Comparison of ENCODE assay signal across 8 cellular contexts in genomic region chrX:45771560-45772340, GRCh38.
DNase-seq lines count a peak whose midpoint lies in the region; ATAC-seq and FAIRE-seq lines count a peak whose summit lies in the region.

No MANE protein-coding gene starts in this region.

- H3K79me2 ChIP-seq in mesendoderm (ENCODE audit: control insufficient read depth, insufficient read depth, low read length): peaks cover 16% of the 10 kb centered on the region

- H2BK5ac ChIP-seq in mesendoderm (ENCODE audit: low read length): no peak overlapping the region

- no peaks in the 10 kb centered on the region for H3K27me3 Mint-ChIP-seq in activated CD8-positive, alpha-beta T cell treated with anti-CD3 and anti-CD28 coated beads, Interleukin-2, amount 10 ng/mL, durations not matched to agents 7 days and 5 days (ENCODE audit: low read depth)

- H3K36me3 Mint-ChIP-seq in activated CD8-positive, alpha-beta T cell treated with anti-CD3 and anti-CD28 coated beads, Interleukin-2, amount 10 ng/mL, durations not matched to agents 7 days and 5 days (ENCODE audit: low read depth): peaks cover 22% of the 10 kb centered on the region

- H3K36me3 ChIP-seq in mesendoderm (ENCODE audit: control insufficient read depth, insufficient read depth, low read length): no peaks in the 10 kb centered on the region

- ATAC-seq in activated CD8-positive, alpha-beta T cell treated with anti-CD3 and anti-CD28 coated beads, Interleukin-2, amount 10 ng/mL, durations not matched to agents 7 days and 5 days: peak; percentile 68
- ATAC-seq in GM18520 (IDR thresholded peaks at IDR 0.05; ENCODE audit: unreplicated experiment): no peak

- WGBS in mesendoderm (ENCODE audit: extremely low coverage, insufficient coverage, low lambda C conversion rate): no CpG with 5 or more reads among the region's 7 CpGs

- no peaks in the 10 kb centered on the region for H3K79me1 ChIP-seq in mesendoderm (ENCODE audit: low read length)

- H2BK15ac ChIP-seq in mesendoderm (replicated peaks; ENCODE audit: low read depth): no peak overlapping the region

- no peak overlapping the region for H3K18ac ChIP-seq in mesendoderm (ENCODE audit: low read length)

- no peak overlapping the region for H3K4me2 ChIP-seq in mesendoderm (ENCODE audit: low read length)

- H3K4me1 Mint-ChIP-seq in activated CD8-positive, alpha-beta T cell treated with anti-CD3 and anti-CD28 coated beads, Interleukin-2, amount 10 ng/mL, durations not matched to agents 7 days and 5 days (ENCODE audit: low read depth): peaks cover 45% of the 10 kb centered on the region

- no peak overlapping the region for H3K9ac ChIP-seq in mesendoderm (ENCODE audit: low read length)

- POLR2A ChIA-PET in activated CD8-positive, alpha-beta T cell treated with anti-CD3 and anti-CD28 coated beads, Interleukin-2, amount 10 ng/mL, durations not matched to agents 7 days and 5 days (lab: Charles Lee): interaction anchor here (1.0 to 7.1 kb wide), 4 partner anchors 8 to 35 kb away, joined by 3 to 83 read pairs (median 8); no protein-coding TSS in a partner anchor

- peak; percentile 96 for FAIRE-seq in GM19239 (lab: Jason Lieb, UNC)

- H3K4me1 ChIP-seq in mesendoderm (ENCODE audit: control insufficient read depth, low read depth, low read length): no peaks in the 10 kb centered on the region

- H3K4me3 Mint-ChIP-seq in activated CD8-positive, alpha-beta T cell treated with anti-CD3 and anti-CD28 coated beads, Interleukin-2, amount 10 ng/mL, durations not matched to agents 7 days and 5 days: peak overlapping the region; percentile 85

- H4K5ac ChIP-seq in mesendoderm (ENCODE audit: low read length): no peak overlapping the region

- peak overlapping the region; percentile 37 for H3K4me3 ChIP-seq in Jurkat, Clone E6-1 (ENCODE audit: low read length)
- H3K4me3 ChIP-seq in skeletal muscle cell (ENCODE audit: low read depth, low read length): peak overlapping the region; percentile 58
- H3K4me3 ChIP-seq in mesendoderm (ENCODE audit: low read length): no peak overlapping the region

- peak overlapping the region; percentile 94 for H3K27ac Mint-ChIP-seq in activated CD8-positive, alpha-beta T cell treated with anti-CD3 and anti-CD28 coated beads, Interleukin-2, amount 10 ng/mL, durations not matched to agents 7 days and 5 days

- no peaks in the 10 kb centered on the region for H3K27me3 ChIP-seq in mesendoderm (ENCODE audit: insufficient read depth, low read length, poor library complexity)

- CTCF ChIA-PET in activated CD8-positive, alpha-beta T cell treated with anti-CD3 and anti-CD28 coated beads, Interleukin-2, amount 10 ng/mL, durations not matched to agents 7 days and 5 days (lab: Charles Lee): interaction anchor here (3.5 to 3.7 kb wide), 2 partner anchors 13 to 31 kb away, joined by 19 to 20 read pairs; no protein-coding TSS in a partner anchor

- no peak overlapping the region for H3K56ac ChIP-seq in mesendoderm (ENCODE audit: low read length)

- H3K9me3 Mint-ChIP-seq in activated CD8-positive, alpha-beta T cell treated with anti-CD3 and anti-CD28 coated beads, Interleukin-2, amount 10 ng/mL, durations not matched to agents 7 days and 5 days (ENCODE audit: insufficient read depth): no peaks in the 10 kb centered on the region

- no peak overlapping the region for H3K4ac ChIP-seq in mesendoderm (ENCODE audit: low read depth, low read length)

- no peak overlapping the region for H2BK120ac ChIP-seq in mesendoderm (ENCODE audit: low read depth, low read length)

- H3K23ac ChIP-seq in mesendoderm (ENCODE audit: low read length): no peak overlapping the region

- no peak overlapping the region for H4K8ac ChIP-seq in mesendoderm (ENCODE audit: low read depth, low read length)

- no peak overlapping the region for H3K27ac ChIP-seq in mesendoderm (ENCODE audit: low read depth, low read length)

- no peak overlapping the region for H2AK5ac ChIP-seq in mesendoderm (ENCODE audit: low read length)

- DNase-seq in GM19239 (ENCODE audit: insufficient read length, low spot score) (no peak), fibroblast of gingiva (ENCODE audit: low read depth) (peak; percentile 45), skeletal muscle cell (ENCODE audit: low read depth) (peak; percentile 36), SW 1271 (lab: John Stamatoyannopoulos, UW) (no peak), mesendoderm (no peak)
- DNase-seq in Jurkat, Clone E6-1 (ENCODE audit: low read depth, low spot score): peak; percentile 76
- peak; percentile 70 for DNase-seq in activated CD8-positive, alpha-beta T cell treated with anti-CD3 and anti-CD28 coated beads, Interleukin-2, amount 10 ng/mL, durations not matched to agents 7 days and 5 days

Comparison
In these comparisons a context has a peak if more than half of its experiments do, and no peak if none do; other contexts are left out.
1. DNase-seq: peak in Jurkat, Clone E6-1 (single experiment), activated CD8-positive, alpha-beta T cell treated with anti-CD3 and anti-CD28 coated beads, Interleukin-2, amount 10 ng/mL, durations not matched to agents 7 days and 5 days (single experiment), fibroblast of gingiva (single experiment) and skeletal muscle cell (single experiment); none in GM19239 (single experiment), SW 1271 (0 of 2) and mesendoderm (single experiment).